3 cellular contexts compared by ENCODE assay signal in the genomic region with DNA sequence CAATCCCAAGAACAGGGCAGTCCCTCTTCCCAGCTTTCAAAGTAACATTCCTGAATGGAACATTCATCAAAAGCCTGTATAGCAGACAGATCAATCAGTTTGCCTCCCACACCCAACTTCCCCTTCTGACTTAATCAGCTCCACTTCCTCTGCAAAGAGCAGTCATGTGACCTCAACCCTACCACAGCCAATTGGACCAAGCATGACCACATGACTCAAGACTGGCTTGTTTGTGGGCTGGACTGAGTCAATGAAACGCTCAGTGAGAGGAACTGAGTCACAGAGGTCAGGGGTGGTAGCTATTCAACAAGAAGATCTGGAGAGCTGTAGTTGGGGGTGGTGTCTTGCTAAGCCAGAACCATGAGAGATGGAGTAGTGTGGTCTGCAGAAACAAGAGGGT.
TF ChIP-seq lines count a peak whose summit lies in the region.

No MANE protein-coding gene starts in this region.

TF ChIP-seq in SK-N-SH, 30 proteins besides CTCF, POLR2A, EP300 and RAD21 (continued from another document):
- TF ChIP-seq, protein P1, sequence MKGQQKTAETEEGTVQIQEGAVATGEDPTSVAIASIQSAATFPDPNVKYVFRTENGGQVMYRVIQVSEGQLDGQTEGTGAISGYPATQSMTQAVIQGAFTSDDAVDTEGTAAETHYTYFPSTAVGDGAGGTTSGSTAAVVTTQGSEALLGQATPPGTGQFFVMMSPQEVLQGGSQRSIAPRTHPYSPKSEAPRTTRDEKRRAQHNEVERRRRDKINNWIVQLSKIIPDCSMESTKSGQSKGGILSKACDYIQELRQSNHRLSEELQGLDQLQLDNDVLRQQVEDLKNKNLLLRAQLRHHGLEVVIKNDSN (IDR thresholded peaks at IDR 0.05; ENCODE audit: borderline replicate concordance, low read depth) = 0 out of 2 replicates have a peak, but pooled peaks have one; percentile 17

TF ChIP-seq in SK-N-SH treated with all-trans-retinoic acid at 6 μM for 48 hours, 23 proteins besides CTCF, POLR2A, EP300 and RAD21 (continued from another document):
- TF ChIP-seq, protein P2, sequence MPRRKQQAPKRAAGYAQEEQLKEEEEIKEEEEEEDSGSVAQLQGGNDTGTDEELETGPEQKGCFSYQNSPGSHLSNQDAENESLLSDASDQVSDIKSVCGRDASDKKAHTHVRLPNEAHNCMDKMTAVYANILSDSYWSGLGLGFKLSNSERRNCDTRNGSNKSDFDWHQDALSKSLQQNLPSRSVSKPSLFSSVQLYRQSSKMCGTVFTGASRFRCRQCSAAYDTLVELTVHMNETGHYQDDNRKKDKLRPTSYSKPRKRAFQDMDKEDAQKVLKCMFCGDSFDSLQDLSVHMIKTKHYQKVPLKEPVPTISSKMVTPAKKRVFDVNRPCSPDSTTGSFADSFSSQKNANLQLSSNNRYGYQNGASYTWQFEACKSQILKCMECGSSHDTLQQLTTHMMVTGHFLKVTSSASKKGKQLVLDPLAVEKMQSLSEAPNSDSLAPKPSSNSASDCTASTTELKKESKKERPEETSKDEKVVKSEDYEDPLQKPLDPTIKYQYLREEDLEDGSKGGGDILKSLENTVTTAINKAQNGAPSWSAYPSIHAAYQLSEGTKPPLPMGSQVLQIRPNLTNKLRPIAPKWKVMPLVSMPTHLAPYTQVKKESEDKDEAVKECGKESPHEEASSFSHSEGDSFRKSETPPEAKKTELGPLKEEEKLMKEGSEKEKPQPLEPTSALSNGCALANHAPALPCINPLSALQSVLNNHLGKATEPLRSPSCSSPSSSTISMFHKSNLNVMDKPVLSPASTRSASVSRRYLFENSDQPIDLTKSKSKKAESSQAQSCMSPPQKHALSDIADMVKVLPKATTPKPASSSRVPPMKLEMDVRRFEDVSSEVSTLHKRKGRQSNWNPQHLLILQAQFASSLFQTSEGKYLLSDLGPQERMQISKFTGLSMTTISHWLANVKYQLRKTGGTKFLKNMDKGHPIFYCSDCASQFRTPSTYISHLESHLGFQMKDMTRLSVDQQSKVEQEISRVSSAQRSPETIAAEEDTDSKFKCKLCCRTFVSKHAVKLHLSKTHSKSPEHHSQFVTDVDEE (CRISPR knock-in tag; IDR thresholded peaks at IDR 0.05) = no peak
- TF ChIP-seq ZC3H10 (CRISPR knock-in tag; IDR thresholded peaks at IDR 0.05) (no peak), ZFP3 (CRISPR knock-in tag; IDR thresholded peaks at IDR 0.05) (no peak), OSR1 (CRISPR knock-in tag; IDR thresholded peaks at IDR 0.05) (no peak), CSDC2 (CRISPR knock-in tag; IDR thresholded peaks at IDR 0.05) (no peak), ZFP30 (CRISPR knock-in tag; IDR thresholded peaks at IDR 0.05) (no peak), PPARA (CRISPR knock-in tag; IDR thresholded peaks at IDR 0.05; ENCODE audit: borderline replicate concordance) (no peak), ZNF565 (CRISPR knock-in tag; conservative IDR thresholded peaks at IDR 0.05; ENCODE audit: low read depth) (no peak), ZNF8 (CRISPR knock-in tag; IDR thresholded peaks at IDR 0.05) (no peak), GLIS3 (CRISPR knock-in tag; IDR thresholded peaks at IDR 0.05) (no peak), SNAI2 (CRISPR knock-in tag; IDR thresholded peaks at IDR 0.05) (no peak), ESRRG (CRISPR knock-in tag; IDR thresholded peaks at IDR 0.05) (no peak)
- TF ChIP-seq, protein P3, sequence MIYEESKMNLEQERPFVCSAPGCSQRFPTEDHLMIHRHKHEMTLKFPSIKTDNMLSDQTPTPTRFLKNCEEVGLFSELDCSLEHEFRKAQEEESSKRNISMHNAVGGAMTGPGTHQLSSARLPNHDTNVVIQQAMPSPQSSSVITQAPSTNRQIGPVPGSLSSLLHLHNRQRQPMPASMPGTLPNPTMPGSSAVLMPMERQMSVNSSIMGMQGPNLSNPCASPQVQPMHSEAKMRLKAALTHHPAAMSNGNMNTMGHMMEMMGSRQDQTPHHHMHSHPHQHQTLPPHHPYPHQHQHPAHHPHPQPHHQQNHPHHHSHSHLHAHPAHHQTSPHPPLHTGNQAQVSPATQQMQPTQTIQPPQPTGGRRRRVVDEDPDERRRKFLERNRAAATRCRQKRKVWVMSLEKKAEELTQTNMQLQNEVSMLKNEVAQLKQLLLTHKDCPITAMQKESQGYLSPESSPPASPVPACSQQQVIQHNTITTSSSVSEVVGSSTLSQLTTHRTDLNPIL (CRISPR knock-in tag; IDR thresholded peaks at IDR 0.05; ENCODE audit: low read depth) = no peak
- TF ChIP-seq, protein P4, sequence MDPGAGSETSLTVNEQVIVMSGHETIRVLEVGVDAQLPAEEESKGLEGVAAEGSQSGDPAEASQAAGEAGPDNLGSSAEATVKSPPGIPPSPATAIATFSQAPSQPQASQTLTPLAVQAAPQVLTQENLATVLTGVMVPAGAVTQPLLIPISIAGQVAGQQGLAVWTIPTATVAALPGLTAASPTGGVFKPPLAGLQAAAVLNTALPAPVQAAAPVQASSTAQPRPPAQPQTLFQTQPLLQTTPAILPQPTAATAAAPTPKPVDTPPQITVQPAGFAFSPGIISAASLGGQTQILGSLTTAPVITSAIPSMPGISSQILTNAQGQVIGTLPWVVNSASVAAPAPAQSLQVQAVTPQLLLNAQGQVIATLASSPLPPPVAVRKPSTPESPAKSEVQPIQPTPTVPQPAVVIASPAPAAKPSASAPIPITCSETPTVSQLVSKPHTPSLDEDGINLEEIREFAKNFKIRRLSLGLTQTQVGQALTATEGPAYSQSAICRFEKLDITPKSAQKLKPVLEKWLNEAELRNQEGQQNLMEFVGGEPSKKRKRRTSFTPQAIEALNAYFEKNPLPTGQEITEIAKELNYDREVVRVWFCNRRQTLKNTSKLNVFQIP (CRISPR knock-in tag; IDR thresholded peaks at IDR 0.05; ENCODE audit: borderline replicate concordance, low read depth) = no peak
- TF ChIP-seq, protein P5, sequence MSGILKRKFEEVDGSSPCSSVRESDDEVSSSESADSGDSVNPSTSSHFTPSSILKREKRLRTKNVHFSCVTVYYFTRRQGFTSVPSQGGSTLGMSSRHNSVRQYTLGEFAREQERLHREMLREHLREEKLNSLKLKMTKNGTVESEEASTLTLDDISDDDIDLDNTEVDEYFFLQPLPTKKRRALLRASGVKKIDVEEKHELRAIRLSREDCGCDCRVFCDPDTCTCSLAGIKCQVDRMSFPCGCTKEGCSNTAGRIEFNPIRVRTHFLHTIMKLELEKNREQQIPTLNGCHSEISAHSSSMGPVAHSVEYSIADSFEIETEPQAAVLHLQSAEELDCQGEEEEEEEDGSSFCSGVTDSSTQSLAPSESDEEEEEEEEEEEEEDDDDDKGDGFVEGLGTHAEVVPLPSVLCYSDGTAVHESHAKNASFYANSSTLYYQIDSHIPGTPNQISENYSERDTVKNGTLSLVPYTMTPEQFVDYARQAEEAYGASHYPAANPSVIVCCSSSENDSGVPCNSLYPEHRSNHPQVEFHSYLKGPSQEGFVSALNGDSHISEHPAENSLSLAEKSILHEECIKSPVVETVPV (CRISPR knock-in tag; IDR thresholded peaks at IDR 0.05) = no peak

TF ChIP-seq in IMR-90, 13 proteins besides CTCF, POLR2A, EP300 and RAD21 (continued from another document):
- TF ChIP-seq MAFK (IDR thresholded peaks at IDR 0.05; ENCODE audit: low read depth, low read length) = no peak
